14 cellular contexts compared by ENCODE assay signal in the genomic region with DNA sequence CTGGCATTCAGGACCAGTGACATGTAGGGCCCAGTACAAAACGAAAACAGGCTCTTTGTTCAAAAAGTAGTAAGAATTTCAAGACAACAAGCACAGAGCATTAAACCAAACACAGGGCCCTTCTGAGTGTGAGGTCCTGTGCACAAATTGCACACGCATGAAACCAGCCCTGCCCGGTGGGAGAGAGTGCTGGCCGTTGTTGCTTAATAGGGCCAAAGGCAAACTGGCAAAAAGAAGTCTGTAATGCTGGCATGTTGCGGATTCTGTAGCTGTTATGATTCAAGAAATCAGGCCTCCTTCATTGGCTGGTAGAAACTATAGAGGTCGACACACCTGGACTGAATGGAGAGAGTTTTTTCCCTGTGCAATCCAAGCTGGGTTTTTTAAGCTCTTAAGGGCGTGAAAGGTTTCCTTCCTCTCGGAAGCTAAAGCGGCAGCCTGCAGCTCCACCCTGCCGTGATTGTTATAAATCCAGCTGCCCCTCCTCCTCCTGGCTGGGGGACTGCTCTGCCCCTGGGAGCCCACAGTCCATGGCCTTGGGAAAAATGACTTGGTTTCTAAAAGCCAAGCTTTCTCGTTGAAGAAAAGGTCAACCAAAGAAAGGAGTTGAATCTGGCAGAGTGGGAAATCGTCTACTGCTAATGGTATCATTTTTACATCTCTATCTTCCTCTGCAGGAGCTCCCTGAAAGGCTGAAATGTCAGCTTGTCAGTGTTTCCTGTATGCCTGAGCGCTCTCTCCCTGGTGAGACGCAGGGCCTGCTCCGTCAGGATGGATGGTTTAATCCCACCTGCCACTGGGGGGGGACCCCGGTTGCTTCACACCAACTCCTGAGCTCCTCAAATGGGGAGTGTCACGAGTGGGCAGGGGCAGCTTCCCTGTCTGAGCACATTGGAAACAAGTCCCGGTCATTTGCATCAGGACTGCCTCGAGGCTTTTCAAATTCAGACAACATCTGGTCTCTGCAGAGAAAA.
DNase-seq lines count a peak whose midpoint lies in the region; ATAC-seq and TF ChIP-seq lines count a peak whose summit lies in the region.
"Had no signal": no experiment of that assay in that cellular context is flagged by ENCODE, and none has a peak within 500 bp of the region (broad histone marks: within the 10 kb centered on the region; RNA-seq: fewer than 3 reads in every experiment).

No MANE protein-coding gene starts in this region.

- H3K27ac Mint-ChIP-seq in GM23338, result peak overlapping the region; percentile 93
- H3K27ac Mint-ChIP-seq in neural crest cell (ENCODE audit: unreplicated experiment), result peak overlapping the region; percentile 73
- no peak overlapping the region for H3K27ac Mint-ChIP-seq in activated T-helper 2 cell treated with anti-CD3 and anti-CD28 coated beads, Interferon-gamma antibody, Interleukin-2, Interleukin-4, amounts not matched to agents 10 μg/mL and 5 μg/mL and 100 μg/mL, durations not matched to agents 14 hours and 24 hours and 36 hours
- H3K27ac Mint-ChIP-seq: stimulated activated naive B cell treated with anti-CD40 and anti-IgM and Interleukin-4, amounts not matched to agents 10 μg/mL and 1 μg/mL and 100 μg/mL, for 72 hours had no signal

- peaks cover 4% of the 10 kb centered on the region; the same call in 1 of the 2 replicates for H3F3A ChIP-seq in GM23338 (replicated peaks; ENCODE audit: low read depth)

- H3K4me3 Mint-ChIP-seq in GM23338 (peak overlapping the region; percentile 59), neural crest cell (no peak overlapping the region)
- no peak overlapping the region for H3K4me3 Mint-ChIP-seq in activated T-helper 2 cell treated with anti-CD3 and anti-CD28 coated beads, Interferon-gamma antibody, Interleukin-2, Interleukin-4, amounts not matched to agents 10 μg/mL and 5 μg/mL and 100 μg/mL, durations not matched to agents 14 hours and 24 hours and 36 hours (ENCODE audit: low read depth)
- H3K4me3 Mint-ChIP-seq: stimulated activated naive B cell treated with anti-CD40 and anti-IgM and Interleukin-4, amounts not matched to agents 10 μg/mL and 1 μg/mL and 100 μg/mL, for 72 hours had no signal

- no peaks in the 10 kb centered on the region for H3K36me3 ChIP-seq in GM23338 (ENCODE audit: insufficient read depth)
- H3K36me3 ChIP-seq: esophagus squamous epithelium had no signal

- H3K36me3 Mint-ChIP-seq in GM23338 (ENCODE audit: low read depth) (no peaks in the 10 kb centered on the region), neural crest cell (ENCODE audit: low read depth) (no peaks in the 10 kb centered on the region)
- no peaks in the 10 kb centered on the region for H3K36me3 Mint-ChIP-seq in activated T-helper 2 cell treated with anti-CD3 and anti-CD28 coated beads, Interferon-gamma antibody, Interleukin-2, Interleukin-4, amounts not matched to agents 10 μg/mL and 5 μg/mL and 100 μg/mL, durations not matched to agents 14 hours and 24 hours and 36 hours (ENCODE audit: low read depth)
- H3K36me3 Mint-ChIP-seq: stimulated activated naive B cell treated with anti-CD40 and anti-IgM and Interleukin-4, amounts not matched to agents 10 μg/mL and 1 μg/mL and 100 μg/mL, for 72 hours had no signal

- peaks cover 17% of the 10 kb centered on the region for H3K4me1 ChIP-seq in GM23338 (ENCODE audit: insufficient read depth)

- peaks cover 2% of the 10 kb centered on the region for H3K27me3 Mint-ChIP-seq in GM23338 (ENCODE audit: insufficient read depth, low read depth, poor library complexity)
- no peaks in the 10 kb centered on the region for H3K27me3 Mint-ChIP-seq in neural crest cell (ENCODE audit: low read depth)
- peaks cover 24% of the 10 kb centered on the region for H3K27me3 Mint-ChIP-seq in activated T-helper 2 cell treated with anti-CD3 and anti-CD28 coated beads, Interferon-gamma antibody, Interleukin-2, Interleukin-4, amounts not matched to agents 10 μg/mL and 5 μg/mL and 100 μg/mL, durations not matched to agents 14 hours and 24 hours and 36 hours (ENCODE audit: low read depth)

- peak overlapping the region; percentile 24; the same call in 1 of the 2 replicates for H3K4me3 ChIP-seq in GM23338
- H3K4me3 ChIP-seq: esophagus squamous epithelium had no signal

- peaks cover 11% of the 10 kb centered on the region; the same call in 1 of the 2 replicates for H3K9me2 ChIP-seq in GM23338 (ENCODE audit: insufficient read depth)

- peaks cover 28% of the 10 kb centered on the region for H3K4me1 Mint-ChIP-seq in GM23338
- peaks cover 30% of the 10 kb centered on the region for H3K4me1 Mint-ChIP-seq in neural crest cell
- no peaks in the 10 kb centered on the region for H3K4me1 Mint-ChIP-seq in activated T-helper 2 cell treated with anti-CD3 and anti-CD28 coated beads, Interferon-gamma antibody, Interleukin-2, Interleukin-4, amounts not matched to agents 10 μg/mL and 5 μg/mL and 100 μg/mL, durations not matched to agents 14 hours and 24 hours and 36 hours (ENCODE audit: low read depth)

- no peaks in the 10 kb centered on the region for H3K9me3 Mint-ChIP-seq in GM23338
- no peaks in the 10 kb centered on the region for H3K9me3 Mint-ChIP-seq in neural crest cell
- H3K9me3 Mint-ChIP-seq in activated T-helper 2 cell treated with anti-CD3 and anti-CD28 coated beads, Interferon-gamma antibody, Interleukin-2, Interleukin-4, amounts not matched to agents 10 μg/mL and 5 μg/mL and 100 μg/mL, durations not matched to agents 14 hours and 24 hours and 36 hours, result no peaks in the 10 kb centered on the region
- H3K9me3 Mint-ChIP-seq: stimulated activated naive B cell treated with anti-CD40 and anti-IgM and Interleukin-4, amounts not matched to agents 10 μg/mL and 1 μg/mL and 100 μg/mL, for 72 hours had no signal

- intact Hi-C loops in activated T-helper 2 cell treated with anti-CD3 and anti-CD28 coated beads, Interferon-gamma antibody, Interleukin-2, Interleukin-4, amounts not matched to agents 10 μg/mL and 5 μg/mL and 100 μg/mL, durations not matched to agents 14 hours and 24 hours and 36 hours (cut with micrococcal nuclease), result no loop called here

- TF ChIP-seq CTCF in GM23338 (conservative IDR thresholded peaks at IDR 0.05; ENCODE audit: low read depth in 2 of 2) (0 out of 4 replicates have a peak, but pooled peaks of 1 of the 2 experiments have one; percentile 8), neural crest cell (conservative IDR thresholded peaks at IDR 0.05) (no peak)

- no peaks in the 10 kb centered on the region for H4K20me1 ChIP-seq in GM23338 (replicated peaks; ENCODE audit: insufficient read depth)

- no peaks in the 10 kb centered on the region for H3K27me3 ChIP-seq in GM23338 (ENCODE audit: insufficient read depth)

- DNase-seq in GM23338 (ENCODE audit: low spot score), result peak; percentile 59
- DNase-seq in NCI-H510A (lab: John Stamatoyannopoulos, UW), result peak; percentile 17
- DNase-seq in neural crest cell (ENCODE audit: low read depth, low spot score), result peak; percentile 20
- DNase-seq in activated T-helper 2 cell treated with anti-CD3 and anti-CD28 coated beads, Interferon-gamma antibody, Interleukin-2, Interleukin-4, amounts not matched to agents 10 μg/mL and 5 μg/mL and 100 μg/mL, durations not matched to agents 14 hours and 24 hours and 36 hours (ENCODE audit: low spot score), result no peak
- DNase-seq in COR-L47 (lab: John Stamatoyannopoulos, UW), result no peak
- DNase-seq in NCI-H1105 (lab: John Stamatoyannopoulos, UW), result no peak
- DNase-seq in NCI-H1436 (lab: John Stamatoyannopoulos, UW), result no peak
- DNase-seq: activated CD4-positive, alpha-beta T cell treated with anti-CD3 and anti-CD28 coated beads for 1 hour; esophagus squamous epithelium; NCI-H446; stimulated activated CD4-positive, alpha-beta T cell treated with anti-CD3 and anti-CD28 coated beads, Interleukin-1b, Interleukin-23, amount 100 ng/mL, for 48 hours; stimulated activated naive B cell treated with anti-CD40 and anti-IgM and Interleukin-4, amounts not matched to agents 10 μg/mL and 1 μg/mL and 100 μg/mL, for 72 hours had no signal

- peak overlapping the region; percentile 64 for H3K27ac ChIP-seq in GM23338 (ENCODE audit: low read depth)
- H3K27ac ChIP-seq: esophagus squamous epithelium, KMS-11 had no signal

- H3K4me2 ChIP-seq in GM23338, result peak overlapping the region; percentile 65
- H3K4me2 ChIP-seq: KMS-11 had no signal

- peak; percentile 88 for ATAC-seq in GM23338
- peak; percentile 30 for ATAC-seq in esophagus mucosa
- ATAC-seq: stimulated activated naive B cell treated with anti-CD40 and anti-IgM and Interleukin-4, amounts not matched to agents 10 μg/mL and 1 μg/mL and 100 μg/mL, for 72 hours had no signal

- no peaks in the 10 kb centered on the region for H3K79me2 ChIP-seq in GM23338 (replicated peaks; ENCODE audit: insufficient read depth)

- peak overlapping the region; percentile 94 for H2AFZ ChIP-seq in GM23338

TF ChIP-seq in GM23338, 12 proteins besides CTCF, POLR2A, EP300 and RAD21 (continues in another document):
- TF ChIP-seq CREB1 (CRISPR knock-in tag; IDR thresholded peaks at IDR 0.05; ENCODE audit: low read depth) (no peak), STAT1 (IDR thresholded peaks at IDR 0.05; ENCODE audit: unreplicated experiment) (no peak), NANOG (IDR thresholded peaks at IDR 0.05; ENCODE audit: borderline replicate concordance) (no peak)

Comparison
In these comparisons a context has a peak if more than half of its experiments do, and no peak if none do; other contexts are left out.
1. DNase-seq: peak in GM23338 (single experiment), NCI-H510A (single experiment) and neural crest cell (single experiment); none in activated T-helper 2 cell treated with anti-CD3 and anti-CD28 coated beads, Interferon-gamma antibody, Interleukin-2, Interleukin-4, amounts not matched to agents 10 μg/mL and 5 μg/mL and 100 μg/mL, durations not matched to agents 14 hours and 24 hours and 36 hours (single experiment), COR-L47 (single experiment), NCI-H1105 (single experiment) and NCI-H1436 (single experiment).